9 cellular contexts compared by ENCODE assay signal in genomic region chr6:53792973-53793317, GRCh38. TPM values are rescaled to one million over a fixed set of nuclear protein-coding genes. Genes with fewer than 3 reads are reported as not detected.
A peak's percentile ranks its signal among the peaks of the same experiment; 100 is the strongest.
DNase-seq lines count a peak whose midpoint lies in the region; ATAC-seq, FAIRE-seq and TF ChIP-seq lines count a peak whose summit lies in the region.
"Had no signal": no experiment of that assay in that cellular context is flagged by ENCODE, and none has a peak within 500 bp of the region (broad histone marks: within the 10 kb centered on the region; RNA-seq: fewer than 3 reads in every experiment).

No MANE protein-coding gene starts in this region.

- peak overlapping the region; percentile 93 for H2AFZ ChIP-seq in GM23248

- 64 to 70% methylated on average over 3 of the region's 3 CpGs for WGBS in GM23248 (ENCODE audit: low coverage in 1 of 2, low lambda C conversion rate in 2 of 2, missing lambda C conversion rate in 2 of 2), 2 experiments
- 45 to 60% methylated on average over 3 of the region's 3 CpGs for WGBS in esophagus squamous epithelium, 2 donors
- 10 to 11% methylated on average over 3 of the region's 3 CpGs for WGBS in pancreas, 2 donors

- 0 out of 2 replicates have a peak, but pooled peaks cover 3% of the 10 kb centered on the region for H3K79me2 ChIP-seq in GM23248 (ENCODE audit: insufficient read depth)

- H3K4me1 ChIP-seq in GM23248 (ENCODE audit: insufficient read depth) (peaks cover 9% of the 10 kb centered on the region; the same call in 1 of the 2 replicates), SJSA1 (replicated peaks) (peaks cover 32% of the 10 kb centered on the region), esophagus squamous epithelium (peaks cover 0 to 54% (median 23%) of the 10 kb centered on the region in 3 donors), pancreas (peaks cover 6 to 21% (median 7%) of the 10 kb centered on the region in 3 donors)

- DNase-seq in GM23248 (no peak), SJSA1 (ENCODE audit: low read depth in 1 of 2, low spot score in 2 of 2) (no peak), esophagus squamous epithelium (lab: John Stamatoyannopoulos, UW) (no peak), pancreas (no peak), urothelium cell line (ENCODE audit: low spot score) (no peak), erythroblast (lab: John Stamatoyannopoulos, UW) (no peak), SK-N-DZ (ENCODE audit: low spot score) (no peak)
- DNase-seq in stimulated activated naive CD4-positive, alpha-beta T cell treated with Interleukin-2 at 50 U/mL for 16 hours (lab: John Stamatoyannopoulos, UW) = no peak

- H3K9ac ChIP-seq in GM23248 = no peak overlapping the region

- H3K36me3 ChIP-seq in GM23248 (ENCODE audit: low read depth) (no peaks in the 10 kb centered on the region), SJSA1 (peaks cover 4% of the 10 kb centered on the region), esophagus squamous epithelium (no peaks in the 10 kb centered on the region), pancreas (no peaks in the 10 kb centered on the region)
- H3K36me3 ChIP-seq: tibial nerve had no signal

- no peak for TF ChIP-seq POLR2A in esophagus squamous epithelium (IDR thresholded peaks at IDR 0.05)
- no peak for TF ChIP-seq POLR2A in erythroblast (IDR thresholded peaks at IDR 0.05; ENCODE audit: low read length)

- H3K9me3 ChIP-seq in GM23248 (ENCODE audit: low read depth) (no peaks in the 10 kb centered on the region), SJSA1 (replicated peaks) (0 out of 2 replicates have a peak, but pooled peaks cover 3% of the 10 kb centered on the region), esophagus squamous epithelium (peaks cover 0 to 6% (median 0%) of the 10 kb centered on the region in 3 donors), pancreas (no peaks in the 10 kb centered on the region)

- in situ Hi-C loops in GM23248 (cut with MboI) = no loop called here

- H3F3A ChIP-seq in GM23248 (ENCODE audit: insufficient read depth) = no peaks in the 10 kb centered on the region

- no peaks in the 10 kb centered on the region for H3K9me2 ChIP-seq in GM23248 (ENCODE audit: insufficient read depth)

- H3K27me3 ChIP-seq in GM23248 (replicated peaks; ENCODE audit: insufficient read depth) = no peaks in the 10 kb centered on the region
- no peaks in the 10 kb centered on the region for H3K27me3 ChIP-seq in SJSA1 (replicated peaks)
- H3K27me3 ChIP-seq in esophagus squamous epithelium = no peaks in the 10 kb centered on the region
- H3K27me3 ChIP-seq in pancreas = no peaks in the 10 kb centered on the region
- H3K27me3 ChIP-seq: tibial nerve had no signal

- intact Hi-C loops in esophagus squamous epithelium (cut with DNase I) (loop anchor here (10.0 kb wide), 2 partner anchors 58 to 162 kb away; no protein-coding TSS in a partner anchor), pancreas (cut with DNase I) (no loop called here)

- H3K4me2 ChIP-seq in GM23248 (ENCODE audit: unreplicated experiment) = peak overlapping the region; percentile 78

- TF ChIP-seq CTCF in esophagus squamous epithelium (IDR thresholded peaks at IDR 0.05) = no peak
- no peak for TF ChIP-seq CTCF in pancreas (IDR thresholded peaks at IDR 0.05)

- peak overlapping the region; percentile 77; the same call in 1 of the 2 replicates for H3K4me3 ChIP-seq in GM23248
- peak overlapping the region; percentile 90 for H3K4me3 ChIP-seq in SJSA1
- peak overlapping the region; percentile 73 to 94 (median 80) for H3K4me3 ChIP-seq in esophagus squamous epithelium
- peak overlapping the region in 3 of 4 donors; percentile 75 to 91 (median 81) for H3K4me3 ChIP-seq in pancreas

- no peaks in the 10 kb centered on the region for H4K20me1 ChIP-seq in GM23248 (ENCODE audit: insufficient read depth)

- no peak overlapping the region for H3K27ac ChIP-seq in GM23248
- no peak overlapping the region for H3K27ac ChIP-seq in SJSA1
- H3K27ac ChIP-seq in esophagus squamous epithelium = peak overlapping the region; percentile 85 to 94 (median 91)
- H3K27ac ChIP-seq in pancreas = peak overlapping the region; percentile 67 to 83 (median 72)

- no peak for FAIRE-seq in pancreas (lab: Jason Lieb, UNC)
- no peak for FAIRE-seq in urothelium cell line (lab: Jason Lieb, UNC)

- no peak for ATAC-seq in pancreas

RNA-seq across cellular contexts. Expression of gene LRRC1, which starts 1.9 kb away (rescaled TPM):
- total RNA-seq in GM23248 (2014; rRNA removed; shearing (Covaris generic)) = 1.8 and 5.6 TPM in 2 replicates
- polyA plus RNA-seq in GM23248 (2016; fragmentation: Nextera tagmentation; extraction: Ambion mirVana) (2.4 and 3.6 TPM in 2 replicates), pancreas (10 to 100 TPM in 1 of 2 donors, 1 to 10 TPM in 1; 7.2 to 10.2 TPM)
- 11.7 and 16.4 TPM in 2 replicates for total RNA-seq in SJSA1 (2014; rRNA removed; shearing (Covaris generic))
- total RNA-seq in esophagus squamous epithelium (10 to 100 TPM; 23.2 to 38.5 (median 28.3) TPM), pancreas (10 to 100 TPM in 1 of 6 donors, 1 to 10 TPM in 5; 5.2 to 11.6 (median 7.6) TPM)
- 5.0 and 7.0 TPM in 2 replicates for polyA plus RNA-seq in SK-N-DZ (2014; cell fraction: cytosol; rRNA removed)
- polyA plus RNA-seq in SK-N-DZ (2014; cell fraction: nucleus; rRNA removed) = 7.8 and 13.3 TPM in 2 replicates

Comparison
In these comparisons a context has a peak if more than half of its experiments do, and no peak if none do; other contexts are left out.
1. H3K27ac ChIP-seq: peak in esophagus squamous epithelium (4 of 4) and pancreas (4 of 4); none in GM23248 (single experiment) and SJSA1 (single experiment).
2. Peak in every context shown above with its lines, with median percentiles within 50 percentile points of each other: H3K4me3 ChIP-seq.